ENCODE assay signal across 10 cellular contexts in the genomic region with DNA sequence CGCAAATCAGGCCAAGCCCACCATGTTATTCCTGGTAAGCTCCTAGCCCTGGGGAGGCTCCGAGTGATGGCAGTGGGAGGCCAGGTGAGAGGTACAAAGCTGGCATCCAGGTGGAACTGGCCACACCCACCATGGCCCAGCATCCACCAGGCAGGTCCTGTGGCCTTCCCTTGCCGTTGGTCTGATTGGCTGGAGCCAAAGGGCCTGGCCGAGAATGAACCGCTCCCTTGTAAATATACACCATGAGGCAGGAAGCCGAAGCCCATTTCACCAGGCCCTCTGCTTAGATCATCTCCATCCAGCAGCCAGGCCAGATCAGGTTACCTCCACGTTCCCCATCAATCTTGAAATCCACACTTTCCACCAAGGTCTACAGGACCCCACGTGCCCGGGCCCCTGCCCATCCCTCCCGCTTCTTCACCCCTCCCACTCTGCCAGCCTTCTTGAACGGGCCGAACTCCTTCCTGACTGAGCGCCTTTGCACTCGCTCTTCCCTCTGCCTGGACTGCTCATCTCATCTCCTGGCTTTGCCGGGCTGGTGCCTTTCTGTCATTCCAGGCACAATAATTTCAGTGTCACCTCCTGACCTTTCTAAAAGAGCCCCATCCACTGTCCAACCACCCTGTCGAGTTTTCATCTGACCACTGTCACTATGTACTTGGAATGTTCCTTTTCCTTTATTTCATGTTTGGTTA. TPM values are rescaled to one million over a fixed set of nuclear protein-coding genes. Genes with fewer than 3 reads are reported as not detected.
DNase-seq lines count a peak whose midpoint lies in the region; ATAC-seq and TF ChIP-seq lines count a peak whose summit lies in the region.
"Had no signal": no experiment of that assay in that cellular context is flagged by ENCODE, and none has a peak within 500 bp of the region (broad histone marks: within the 10 kb centered on the region; RNA-seq: fewer than 3 reads in every experiment).

No MANE protein-coding gene starts in this region.

- H2BK15ac ChIP-seq in H9 (ENCODE audit: low read depth, low read length) = no peak overlapping the region

- H2BK5ac ChIP-seq in H9 (ENCODE audit: insufficient read length, low read length) = no peak overlapping the region

- WGBS in H9 (ENCODE audit: extremely low coverage, insufficient read length, low lambda C conversion rate) = no CpG with 5 or more reads among the region's 16 CpGs

- intact Hi-C loops in activated B cell treated with CpG ODN at 0.5 μM for 24 hours (cut with micrococcal nuclease) = loop anchor here (10.0 kb wide), 1 partner anchor 435 kb away; no protein-coding TSS in a partner anchor

- H3K4me1 ChIP-seq in DND-41 (ENCODE audit: insufficient read depth, low read length) (peaks cover 44% of the 10 kb centered on the region), H9 (ENCODE audit: insufficient read depth, low read length) (no peaks in the 10 kb centered on the region)

- peaks cover 46% of the 10 kb centered on the region for H4K20me1 ChIP-seq in DND-41 (ENCODE audit: insufficient read depth, low read length)
- peaks cover 6% of the 10 kb centered on the region for H4K20me1 ChIP-seq in H9 (ENCODE audit: control insufficient read depth, insufficient read depth, insufficient read length)

- H3K4me3 ChIP-seq in DND-41 (ENCODE audit: low read depth in 1 of 2, low read length in 2 of 2) = no peak overlapping the region
- H3K4me3 ChIP-seq: gastrocnemius medialis had no signal

- CTCF ChIA-PET in activated B cell treated with CpG ODN at 0.5 μM for 24 hours (lab: Charles Lee) = no interaction called here

- H3K79me1 ChIP-seq in H9 (ENCODE audit: insufficient read depth, low read depth, low read length, poor library complexity, severe bottlenecking) = no peaks in the 10 kb centered on the region

- no peak overlapping the region for H4K8ac ChIP-seq in H9 (replicated peaks; ENCODE audit: insufficient read length, low read depth, low read length)

- H3K4me2 ChIP-seq in DND-41 (ENCODE audit: insufficient read depth, low read length) (no peak overlapping the region), H9 (ENCODE audit: insufficient read depth, insufficient read length, low read length) (no peak overlapping the region)

- no peak overlapping the region for H2BK20ac ChIP-seq in H9 (ENCODE audit: low read depth, low read length, poor library complexity, severe bottlenecking)

- H3K79me2 ChIP-seq in DND-41 (ENCODE audit: insufficient read depth, low read length) = peaks cover 49% of the 10 kb centered on the region
- peaks cover 10% of the 10 kb centered on the region; the same call in 1 of the 2 replicates for H3K79me2 ChIP-seq in H9 (ENCODE audit: insufficient read depth, low read length)

- H3K27ac ChIP-seq in DND-41 (ENCODE audit: low read length) = peak overlapping the region; percentile 91
- no peak overlapping the region for H3K27ac ChIP-seq in H9 (ENCODE audit: insufficient read length, low read depth, low read length)
- H3K27ac ChIP-seq: gastrocnemius medialis had no signal

- H3K23me2 ChIP-seq in H9 (ENCODE audit: insufficient read length, low read depth, low read length, poor library complexity, severe bottlenecking) = no peaks in the 10 kb centered on the region

- no peak overlapping the region for H3K9ac ChIP-seq in DND-41 (ENCODE audit: low read depth, low read length)
- H3K9ac ChIP-seq in H9 (ENCODE audit: extremely low read depth, insufficient read length, low read length) = no peak overlapping the region

- no peak overlapping the region for H3K23ac ChIP-seq in H9 (ENCODE audit: insufficient read length, low read depth, low read length)

- H3K14ac ChIP-seq in H9 (ENCODE audit: insufficient read depth, low read length) = no peak overlapping the region; the same call in 1 of the 2 replicates

- H3K9me3 Mint-ChIP-seq in H9 (no peaks in the 10 kb centered on the region), activated B cell treated with CpG ODN at 0.5 μM for 24 hours (no peaks in the 10 kb centered on the region)

- TF ChIP-seq CTCF in DND-41 (IDR thresholded peaks at IDR 0.05; ENCODE audit: borderline replicate concordance, extremely low read depth, low read length, poor library complexity, severe bottlenecking) (no peak), H9 (conservative IDR thresholded peaks at IDR 0.05) (no peak), activated B cell treated with CpG ODN at 0.5 μM for 24 hours (IDR thresholded peaks at IDR 0.05) (no peak)

- POLR2A ChIA-PET in activated B cell treated with CpG ODN at 0.5 μM for 24 hours (lab: Charles Lee) = interaction anchor here (0.6 to 4.1 kb wide), 7 partner anchors 17 to 282 kb away, joined by 3 to 38 read pairs (median 5); no protein-coding TSS in a partner anchor

- no peak overlapping the region for H2BK12ac ChIP-seq in H9 (ENCODE audit: insufficient read length, low read depth, low read length)

- DNase-seq in DND-41 (peak; percentile 61), H9 (peak; percentile 81), activated B cell treated with CpG ODN at 0.5 μM for 24 hours (no peak), iPS-NIHi7 (ENCODE audit: extremely low spot score) (peak; percentile 51), AG08395 (ENCODE audit: low spot score) (no peak), ecto neural progenitor cell (ENCODE audit: low spot score) (no peak)
- DNase-seq: gastrocnemius medialis, midbrain had no signal

- H4K5ac ChIP-seq in H9 (ENCODE audit: insufficient read length, low read depth, low read length) = no peak overlapping the region

- H3K56ac ChIP-seq in H9 (ENCODE audit: insufficient read length, low read depth, low read length) = no peak overlapping the region

- ATAC-seq in DND-41 (ENCODE audit: insufficient read depth, low read depth) (peak; percentile 31), activated B cell treated with CpG ODN at 0.5 μM for 24 hours (ENCODE audit: low read depth) (no peak), HG02852 (IDR thresholded peaks at IDR 0.05; ENCODE audit: unreplicated experiment) (no peak)
- ATAC-seq: sciatic nerve had no signal

- no peak overlapping the region for H2AFZ ChIP-seq in DND-41 (ENCODE audit: low read depth, low read length)
- no peak overlapping the region for H2AFZ ChIP-seq in H9 (ENCODE audit: low read length)

- no peak overlapping the region for H3K18ac ChIP-seq in H9 (ENCODE audit: insufficient read length, low read depth, low read length)

- peak overlapping the region in 1 of 2 experiments; percentile 18; a peak in 1 of 5 replicates for H3K4me3 Mint-ChIP-seq in H9
- peak overlapping the region; percentile 2 for H3K4me3 Mint-ChIP-seq in activated B cell treated with CpG ODN at 0.5 μM for 24 hours

- no peak overlapping the region for H3T11ph ChIP-seq in H9 (ENCODE audit: low read length)

- H3K9me3 ChIP-seq in DND-41 (ENCODE audit: insufficient read depth, low read length, severe bottlenecking) = no peaks in the 10 kb centered on the region
- no peaks in the 10 kb centered on the region for H3K9me3 ChIP-seq in H9 (ENCODE audit: control insufficient read depth, low read depth, low read length)
- H3K9me3 ChIP-seq: gastrocnemius medialis had no signal

- no peak overlapping the region for H2BK120ac ChIP-seq in H9 (ENCODE audit: low read depth, low read length, poor library complexity, severe bottlenecking)

- H3K27me3 Mint-ChIP-seq in H9 (ENCODE audit: low read depth) = no peaks in the 10 kb centered on the region
- no peaks in the 10 kb centered on the region for H3K27me3 Mint-ChIP-seq in activated B cell treated with CpG ODN at 0.5 μM for 24 hours

- H3K4ac ChIP-seq in H9 (ENCODE audit: low read depth, low read length) = no peak overlapping the region

- no peaks in the 10 kb centered on the region for H3K27me3 ChIP-seq in DND-41 (ENCODE audit: insufficient read depth, low read length, poor library complexity)
- H3K27me3 ChIP-seq in H9 (ENCODE audit: insufficient read depth, low read length) = no peaks in the 10 kb centered on the region
- H3K27me3 ChIP-seq: gastrocnemius medialis had no signal

- H2AK5ac ChIP-seq in H9 (ENCODE audit: insufficient read length, low read length) = no peak overlapping the region

- peaks cover 5 to 13% (median 8%) of the 10 kb centered on the region in 3 experiments; a peak in 6 of 7 replicates for H3K36me3 Mint-ChIP-seq in H9 (ENCODE audit: insufficient read depth in 1 of 3, low read depth in 3 of 3)
- peaks cover 37% of the 10 kb centered on the region for H3K36me3 Mint-ChIP-seq in activated B cell treated with CpG ODN at 0.5 μM for 24 hours (ENCODE audit: low read depth)

- H3K4me1 Mint-ChIP-seq in H9 (peaks cover 18% of the 10 kb centered on the region in 2 experiments), activated B cell treated with CpG ODN at 0.5 μM for 24 hours (peaks cover 48% of the 10 kb centered on the region)

- H3K27ac Mint-ChIP-seq in H9 = peak overlapping the region in 1 of 3 experiments; percentile 73; a peak in 2 of 7 replicates
- H3K27ac Mint-ChIP-seq in activated B cell treated with CpG ODN at 0.5 μM for 24 hours = peak overlapping the region; percentile 68

- peaks cover 63% of the 10 kb centered on the region for H3K36me3 ChIP-seq in DND-41 (ENCODE audit: insufficient read depth, low read length)
- H3K36me3 ChIP-seq: gastrocnemius medialis had no signal

- no peak overlapping the region for H4K91ac ChIP-seq in H9 (ENCODE audit: insufficient read length, low read depth, low read length)

RNA-seq across cellular contexts. Expression of a gene that starts 5.8 kb away (rescaled TPM):
- total RNA-seq in H9 (2021) = 11.0 and 11.5 TPM in 2 replicates
- 68.6 and 76.2 TPM in 2 replicates for total RNA-seq in activated B cell treated with CpG ODN at 0.5 μM for 24 hours

RNA-seq across cellular contexts. Expression of a gene that starts 18.9 kb away (rescaled TPM):
- total RNA-seq in H9 (2021) = not detected in 2 replicates
- not detected in 2 replicates for total RNA-seq in activated B cell treated with CpG ODN at 0.5 μM for 24 hours
- total RNA-seq: gastrocnemius medialis, sciatic nerve had no signal

RNA-seq across cellular contexts. Expression of a gene that starts 23.2 kb away (rescaled TPM):
- total RNA-seq in H9 (2021) (not detected in 2 replicates), activated B cell treated with CpG ODN at 0.5 μM for 24 hours (not detected in 2 replicates)
- total RNA-seq: gastrocnemius medialis, sciatic nerve had no signal

RNA-seq across cellular contexts. Expression of a gene that starts 26.0 kb away (rescaled TPM):
- total RNA-seq in H9 (2021) (not detected in 2 replicates), activated B cell treated with CpG ODN at 0.5 μM for 24 hours (not detected in 2 replicates)
- total RNA-seq: gastrocnemius medialis, sciatic nerve had no signal

RNA-seq across cellular contexts. Expression of a gene that starts 30.9 kb away (rescaled TPM):
- not detected in 2 replicates for total RNA-seq in H9 (2021)
- not detected in 2 replicates for total RNA-seq in activated B cell treated with CpG ODN at 0.5 μM for 24 hours
- total RNA-seq: gastrocnemius medialis, sciatic nerve had no signal

Comparison
In these comparisons a context has a peak if more than half of its experiments do, and no peak if none do; other contexts are left out.
1. DNase-seq: peak in DND-41 (single experiment), H9 (single experiment) and iPS-NIHi7 (single experiment); none in activated B cell treated with CpG ODN at 0.5 μM for 24 hours (single experiment), AG08395 (single experiment) and ecto neural progenitor cell (single experiment).